30 cellular contexts compared by ENCODE assay signal in the genomic region with DNA sequence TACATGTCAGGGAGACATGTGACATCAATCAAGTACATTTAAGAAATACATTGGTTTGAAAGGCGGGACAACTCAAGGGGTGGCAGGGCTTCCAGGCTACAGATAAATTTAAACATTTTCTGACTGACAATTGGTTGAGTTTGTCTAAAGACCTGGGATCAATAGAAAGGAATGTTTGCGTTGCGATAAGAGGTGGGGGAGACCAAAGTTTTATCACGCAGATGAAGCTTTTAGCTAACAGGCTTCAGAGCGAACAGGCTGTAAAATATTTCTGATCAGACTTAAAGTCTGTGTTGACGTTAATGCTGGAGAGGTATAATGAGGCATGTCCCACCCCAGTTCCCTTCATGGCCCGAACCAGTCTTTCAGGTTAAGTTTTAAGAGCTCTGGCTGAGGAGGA.
"Had no signal": no experiment of that assay in that cellular context is flagged by ENCODE, and none has a peak within 500 bp of the region (broad histone marks: within the 10 kb centered on the region; RNA-seq: fewer than 3 reads in every experiment).

No MANE protein-coding gene starts in this region.

- H3K9me3 Mint-ChIP-seq: activated CD4-positive, alpha-beta memory T cell treated with anti-CD3 and anti-CD28 coated beads, Interleukin-2, amount 10 ng/mL, durations not matched to agents 7 days and 5 days; activated naive CD4-positive, alpha-beta T cell treated with anti-CD3 and anti-CD28 coated beads, Interleukin-2, amount 10 ng/mL, durations not matched to agents 7 days and 5 days; activated naive CD8-positive, alpha-beta T cell treated with anti-CD3 and anti-CD28 coated beads, Interleukin-2, amount 50 U/mL, for 24 hours had no signal

- FAIRE-seq: bronchial epithelial cell had no signal

- DNase-seq: activated B cell treated with CpG ODN at 0.5 μM for 24 hours; activated CD4-positive, alpha-beta memory T cell treated with anti-CD3 and anti-CD28 coated beads, Interleukin-2, amount 10 ng/mL, durations not matched to agents 7 days and 5 days; activated CD4-positive, alpha-beta T cell treated with anti-CD3 and anti-CD28 coated beads for 4 hours; activated CD4-positive, CD25-positive, alpha-beta regulatory T cell treated with anti-CD3 and anti-CD28 coated beads, Interleukin-2, amount 50 U/mL, for 72 hours; activated CD8-positive, alpha-beta memory T cell treated with anti-CD3 and anti-CD28 coated beads for 24 hours; activated CD8-positive, alpha-beta memory T cell treated with anti-CD3 and anti-CD28 coated beads, Interleukin-2, amount 10 ng/mL, durations not matched to agents 7 days and 5 days; activated CD8-positive, alpha-beta memory T cell treated with anti-CD3 and anti-CD28 coated beads, Interleukin-2, amount 50 U/mL, for 48 hours; activated effector memory CD4-positive, alpha-beta T cell treated with Interleukin-2 at 50 U/mL for 16 hours; activated naive CD4-positive, alpha-beta T cell treated with anti-CD3 and anti-CD28 coated beads, Interleukin-2, amount 10 ng/mL, durations not matched to agents 7 days and 5 days; activated naive CD8-positive, alpha-beta T cell treated with anti-CD3 and anti-CD28 coated beads, Interleukin-2, amount 50 U/mL, for 24 hours; activated T-cell treated with anti-CD3 and anti-CD28 coated beads, Interleukin-2, amount 50 U/mL, for 48 hours; anterior cingulate cortex; caudate nucleus; NCI-H1105; NCI-H1417 treated with DMSO at 0.1 percent for 48 hours; NCI-H1694 treated with DMSO at 0.1 percent for 48 hours; NCI-H2029; NCI-H345; NCI-H524 treated with DMSO at 0.1 percent for 48 hours; NK-92 treated with Interleukin-12 subunit alpha and Interleukin-12 subunit beta, amount 100 ng/mL, for 24 hours; PC-3; Right ventricle myocardium superior; SW 1271; T-helper 1 cell; T-helper 2 cell; T-helper 9 cell had no signal

- H3K4me1 Mint-ChIP-seq: activated B cell treated with CpG ODN at 0.5 μM for 24 hours; activated CD4-positive, alpha-beta memory T cell treated with anti-CD3 and anti-CD28 coated beads, Interleukin-2, amount 10 ng/mL, durations not matched to agents 7 days and 5 days; activated CD8-positive, alpha-beta memory T cell treated with anti-CD3 and anti-CD28 coated beads, Interleukin-2, amount 10 ng/mL, durations not matched to agents 7 days and 5 days; activated naive CD4-positive, alpha-beta T cell treated with anti-CD3 and anti-CD28 coated beads, Interleukin-2, amount 10 ng/mL, durations not matched to agents 7 days and 5 days; activated naive CD8-positive, alpha-beta T cell treated with anti-CD3 and anti-CD28 coated beads, Interleukin-2, amount 50 U/mL, for 24 hours; brain had no signal

- H3K27ac Mint-ChIP-seq: activated B cell treated with CpG ODN at 0.5 μM for 24 hours; activated CD4-positive, alpha-beta memory T cell treated with anti-CD3 and anti-CD28 coated beads, Interleukin-2, amount 10 ng/mL, durations not matched to agents 7 days and 5 days; activated CD8-positive, alpha-beta memory T cell treated with anti-CD3 and anti-CD28 coated beads, Interleukin-2, amount 10 ng/mL, durations not matched to agents 7 days and 5 days; activated naive CD4-positive, alpha-beta T cell treated with anti-CD3 and anti-CD28 coated beads, Interleukin-2, amount 10 ng/mL, durations not matched to agents 7 days and 5 days; activated naive CD8-positive, alpha-beta T cell; activated naive CD8-positive, alpha-beta T cell treated with anti-CD3 and anti-CD28 coated beads, Interleukin-2, amount 50 U/mL, for 24 hours; brain had no signal

- H3K27ac ChIP-seq: VCaP had no signal

- H3K36me3 Mint-ChIP-seq: activated CD8-positive, alpha-beta memory T cell treated with anti-CD3 and anti-CD28 coated beads, Interleukin-2, amount 10 ng/mL, durations not matched to agents 7 days and 5 days; activated naive CD4-positive, alpha-beta T cell treated with anti-CD3 and anti-CD28 coated beads, Interleukin-2, amount 10 ng/mL, durations not matched to agents 7 days and 5 days; activated naive CD8-positive, alpha-beta T cell; brain had no signal

- H3K4me3 Mint-ChIP-seq: activated B cell treated with CpG ODN at 0.5 μM for 24 hours; activated CD4-positive, alpha-beta memory T cell treated with anti-CD3 and anti-CD28 coated beads, Interleukin-2, amount 10 ng/mL, durations not matched to agents 7 days and 5 days; activated CD8-positive, alpha-beta memory T cell treated with anti-CD3 and anti-CD28 coated beads, Interleukin-2, amount 10 ng/mL, durations not matched to agents 7 days and 5 days; activated naive CD4-positive, alpha-beta T cell treated with anti-CD3 and anti-CD28 coated beads, Interleukin-2, amount 10 ng/mL, durations not matched to agents 7 days and 5 days; activated naive CD8-positive, alpha-beta T cell; activated naive CD8-positive, alpha-beta T cell treated with anti-CD3 and anti-CD28 coated beads, Interleukin-2, amount 50 U/mL, for 24 hours; brain had no signal
